Comparison of ENCODE assay signal across 8 cellular contexts in the genomic region with DNA sequence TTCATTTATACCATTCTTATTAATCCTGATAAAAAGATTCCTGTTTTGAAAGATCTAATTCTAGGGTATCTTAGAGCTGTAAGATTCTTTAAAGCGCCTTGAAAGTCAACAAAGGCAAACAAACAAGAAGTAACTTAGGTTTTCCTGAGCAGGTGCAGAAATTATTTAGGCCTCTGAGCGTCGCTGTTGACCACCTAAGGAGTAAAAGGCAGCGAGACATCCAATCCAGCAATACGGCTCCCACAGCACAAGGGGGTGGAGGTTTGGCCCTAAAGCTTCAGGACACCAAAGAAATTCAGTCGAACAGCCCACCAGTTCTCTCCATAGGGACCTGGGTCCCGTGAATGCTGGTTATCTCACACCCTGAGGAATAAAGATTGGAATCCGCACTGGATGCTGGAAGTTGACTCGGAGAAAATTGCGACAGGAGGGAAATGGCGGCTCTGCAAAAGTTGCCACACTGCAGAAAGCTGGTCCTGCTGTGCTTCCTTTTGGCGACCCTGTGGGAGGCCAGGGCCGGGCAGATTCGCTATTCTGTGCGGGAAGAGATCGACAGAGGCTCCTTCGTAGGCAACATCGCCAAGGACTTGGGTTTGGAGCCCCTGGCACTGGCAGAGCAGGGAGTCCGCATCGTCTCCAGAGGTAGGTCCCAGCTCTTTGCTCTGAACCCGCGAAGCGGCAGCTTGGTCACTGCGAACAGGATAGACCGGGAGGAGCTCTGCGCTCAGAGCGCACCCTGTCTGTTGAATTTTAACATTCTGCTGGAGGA. TPM values are rescaled to one million over a fixed set of nuclear protein-coding genes. Genes with fewer than 3 reads are reported as not detected.
DNase-seq lines count a peak whose midpoint lies in the region; ATAC-seq and TF ChIP-seq lines count a peak whose summit lies in the region.

TSS of gene PCDHGA2 (plus strand) at position 223 of the 769 bp plus-strand sequence.

- no peaks in the 10 kb centered on the region for H3K36me3 ChIP-seq in PC-3 (ENCODE audit: low read depth, low read length)

- H3K9me2 ChIP-seq in PC-3 (replicated peaks; ENCODE audit: low read length), result no peaks in the 10 kb centered on the region

- no peaks in the 10 kb centered on the region for H3K27me3 ChIP-seq in PC-3 (ENCODE audit: low read length)

- no peaks in the 10 kb centered on the region for H3K36me3 Mint-ChIP-seq in Calu3 (ENCODE audit: insufficient read depth, unreplicated experiment)

- intact Hi-C loops in PC-3 (cut with micrococcal nuclease), result no loop called here
- intact Hi-C loops in Calu3 (cut with micrococcal nuclease; ENCODE audit: unreplicated experiment), result no loop called here
- intact Hi-C loops in posterior cingulate gyrus (cut with DNase I), result no loop called here

- POLR2A ChIA-PET in PC-3 (lab: Charles Lee; ENCODE audit: unreplicated experiment), result no interaction called here

- H3K4me1 Mint-ChIP-seq in Calu3 (ENCODE audit: low read depth, unreplicated experiment), result no peaks in the 10 kb centered on the region

- peak; percentile 62 for TF ChIP-seq CTCF in GM12874 (IDR thresholded peaks at IDR 0.05; ENCODE audit: insufficient read depth, low read depth, low read length)
- 0 out of 2 replicates have a peak, but pooled peaks have one; percentile 12 for TF ChIP-seq CTCF in PC-3 (conservative IDR thresholded peaks at IDR 0.05; ENCODE audit: low read depth, low read length)
- TF ChIP-seq CTCF in Calu3 (IDR thresholded peaks at IDR 0.05; ENCODE audit: unreplicated experiment), result no peak

- H3K9me3 Mint-ChIP-seq in Calu3 (ENCODE audit: low read depth, unreplicated experiment), result peaks cover 23% of the 10 kb centered on the region

- no peaks in the 10 kb centered on the region for H3K4me1 ChIP-seq in PC-3 (ENCODE audit: insufficient read depth, low read length)

- no peak within 1 kb of the TSS for H2AFZ ChIP-seq in PC-3 (ENCODE audit: low read length)

- H3K9me3 ChIP-seq in PC-3 (ENCODE audit: low read length), result no peaks in the 10 kb centered on the region

- no peak within 1 kb of the TSS for H3K27ac ChIP-seq in PC-3 (ENCODE audit: low read length)

- BruUV-seq in PC-3 (replicated peaks; lab: Mats Ljungman, UMichigan), result no TSS peak
- no TSS peak for BruUV-seq in Calu3 (replicated peaks; lab: Mats Ljungman, UMichigan)

- no peak within 1 kb of the TSS for H3K4me3 ChIP-seq in PC-3 (ENCODE audit: low read length)
- H3K4me3 ChIP-seq in skeletal muscle cell (ENCODE audit: low read depth, low read length), result peak within 1 kb of the TSS; percentile 41

- no peaks in the 10 kb centered on the region for H3F3A ChIP-seq in PC-3 (ENCODE audit: low read length, unreplicated experiment)

- ATAC-seq in PC-3, result no peak
- no peak for ATAC-seq in HG03457 (IDR thresholded peaks at IDR 0.05; ENCODE audit: unreplicated experiment)

- H3K27ac Mint-ChIP-seq in Calu3 (ENCODE audit: unreplicated experiment), result no peak within 1 kb of the TSS

- no peak within 1 kb of the TSS for H3K4me3 Mint-ChIP-seq in Calu3 (ENCODE audit: low read depth, unreplicated experiment)

- no peak within 1 kb of the TSS for H3K9ac ChIP-seq in PC-3 (ENCODE audit: low read length)

- DNase-seq in PC-3 (peak; percentile 12), fibroblast of the conjunctiva (ENCODE audit: low read depth) (peak; percentile 23), skeletal muscle cell (ENCODE audit: low read depth) (no peak), Calu3 (no peak), posterior cingulate gyrus (no peak)
- no peak for DNase-seq in activated CD4-positive, alpha-beta T cell treated with anti-CD3 and anti-CD28 coated beads for 1 hour

- no peak within 1 kb of the TSS for H3K4me2 ChIP-seq in PC-3 (ENCODE audit: low read length)

- no peaks in the 10 kb centered on the region for H3K79me2 ChIP-seq in PC-3 (ENCODE audit: low read length)

- H4K20me1 ChIP-seq in PC-3 (ENCODE audit: low read length), result no peaks in the 10 kb centered on the region

- CTCF ChIA-PET in PC-3 (lab: Charles Lee) (no interaction called here), Calu3 (lab: Charles Lee) (interaction anchor here (0.6 kb wide), 1 partner anchor 10 kb away, joined by 3 read pairs; no protein-coding TSS in a partner anchor)

- H3K27me3 Mint-ChIP-seq in Calu3 (ENCODE audit: unreplicated experiment), result no peaks in the 10 kb centered on the region

RNA-seq across cellular contexts. Expression of gene PCDHGA2, which starts in this region (rescaled TPM):
- total RNA-seq in PC-3 (2014; rRNA removed) (not detected in 2 replicates), Calu3 (2022) (not detected in 2 replicates)

Comparison
In these comparisons a context has a peak if more than half of its experiments do, and no peak if none do; other contexts are left out.
1. Peak in DNase-seq in PC-3; RNA of the gene not detected or under 1 TPM.